In the genomic region with DNA sequence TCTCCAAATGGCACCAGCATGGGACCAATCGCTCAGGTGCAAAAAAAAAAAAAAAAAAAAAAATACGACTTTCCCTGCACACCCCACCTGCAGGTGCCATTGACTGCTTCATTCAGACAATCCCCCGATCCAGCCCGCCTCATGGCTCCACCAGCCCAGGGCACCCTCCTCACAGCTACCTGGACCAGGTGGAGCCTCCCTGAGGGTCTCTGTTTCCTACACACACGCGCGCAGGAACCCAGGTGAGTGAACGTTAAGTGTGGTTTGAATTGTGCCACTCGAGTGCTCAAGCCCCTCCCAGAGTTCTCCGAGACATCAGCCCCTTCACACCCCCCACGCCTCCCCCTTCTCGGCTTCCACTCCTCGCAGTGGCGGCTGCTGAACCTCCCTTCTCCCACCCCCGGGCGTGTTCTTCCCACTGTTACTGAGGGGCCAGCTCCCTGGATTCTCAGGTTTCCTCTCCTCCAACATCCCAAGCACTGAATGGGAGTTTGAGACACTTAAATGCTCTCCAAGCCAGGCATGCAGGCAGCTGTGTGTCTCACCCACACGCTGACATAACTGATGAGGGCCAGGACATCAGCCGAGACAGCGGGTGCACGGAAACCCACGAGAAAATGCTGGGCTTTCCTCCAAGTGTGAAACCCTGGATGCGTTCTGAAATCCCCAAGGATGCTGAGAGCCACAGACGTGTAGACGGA, we compare ENCODE assay signal across 22 cellular contexts.
DNase-seq lines count a peak whose midpoint lies in the region; ATAC-seq and TF ChIP-seq lines count a peak whose summit lies in the region.
"Had no signal": no experiment of that assay in that cellular context is flagged by ENCODE, and none has a peak within 500 bp of the region (broad histone marks: within the 10 kb centered on the region; RNA-seq: fewer than 3 reads in every experiment).

No MANE protein-coding gene starts in this region.

- H3K4me3 Mint-ChIP-seq in brain = peak overlapping the region in 2 of 5 experiments; percentile 3 to 30
- H3K4me3 Mint-ChIP-seq: activated naive CD4-positive, alpha-beta T cell treated with anti-CD3 and anti-CD28 coated beads, Interleukin-2, amount 10 ng/mL, durations not matched to agents 7 days and 5 days; natural killer cell; T-helper 2 cell treated with Interferon-gamma antibody and Interleukin-4, amounts not matched to agents 5 μg/mL and 100 μg/mL, for 36 hours; type B pancreatic cell had no signal

- no peak overlapping the region for H3K23ac ChIP-seq in neuronal stem cell (ENCODE audit: low read depth, low read length, poor library complexity)

- H3K9ac ChIP-seq in neuronal stem cell (ENCODE audit: low read depth, low read length, poor library complexity) = no peak overlapping the region

- peak overlapping the region; percentile 51 for H2AK5ac ChIP-seq in neuronal stem cell (ENCODE audit: low read depth, low read length)

- H3K27me3 Mint-ChIP-seq in brain = peaks cover 9% of the 10 kb centered on the region

- WGBS in neuronal stem cell (ENCODE audit: extremely low coverage in 2 of 2, insufficient read length in 2 of 2, insufficient replicate concordance in 1 of 2), 2 donors = no CpG with 5 or more reads among the region's 24 CpGs
- WGBS in aorta, 2 donors = 27 to 38% methylated on average over 22 to 24 of the region's 24 CpGs

- H3K18ac ChIP-seq in neuronal stem cell (ENCODE audit: low read length) = peak overlapping the region; percentile 29

- TF ChIP-seq CTCF in brain (conservative IDR thresholded peaks at IDR 0.05) = no peak

- no peak for ATAC-seq in GM19395 (IDR thresholded peaks at IDR 0.05; ENCODE audit: unreplicated experiment)
- no peak for ATAC-seq in GM18868 (IDR thresholded peaks at IDR 0.05; ENCODE audit: unreplicated experiment)
- no peak for ATAC-seq in aorta (ENCODE audit: low FRiP score)
- ATAC-seq in GM21619 (IDR thresholded peaks at IDR 0.05; ENCODE audit: unreplicated experiment) = no peak
- ATAC-seq: natural killer cell, SK-N-SH treated with all-trans-retinoic acid at 6 μM for 48 hours had no signal

- H2BK15ac ChIP-seq in neuronal stem cell (ENCODE audit: low read length) = no peak overlapping the region

- H3K14ac ChIP-seq in neuronal stem cell (ENCODE audit: low read length) = no peak overlapping the region

- peaks cover 0 to 5% (median under 1%) of the 10 kb centered on the region in 5 experiments for H3K9me3 Mint-ChIP-seq in brain
- H3K9me3 Mint-ChIP-seq: activated naive CD4-positive, alpha-beta T cell treated with anti-CD3 and anti-CD28 coated beads, Interleukin-2, amount 10 ng/mL, durations not matched to agents 7 days and 5 days; natural killer cell; T-helper 2 cell treated with Interferon-gamma antibody and Interleukin-4, amounts not matched to agents 5 μg/mL and 100 μg/mL, for 36 hours; type B pancreatic cell had no signal

- H4K91ac ChIP-seq in neuronal stem cell (ENCODE audit: low read depth, low read length, poor library complexity) = no peak overlapping the region

- no peak overlapping the region for H4K8ac ChIP-seq in neuronal stem cell (ENCODE audit: low read depth, low read length)

- H2BK120ac ChIP-seq in neuronal stem cell (ENCODE audit: low read depth, low read length) = no peak overlapping the region

- no peak overlapping the region for H2AFZ ChIP-seq in neuronal stem cell (ENCODE audit: low read length)

- peak; percentile 44 for DNase-seq in activated effector memory CD4-positive, alpha-beta T cell treated with anti-CD3 and anti-CD28 coated beads, Interleukin-2, amount 50 U/mL, for 16 hours
- DNase-seq in activated effector memory CD4-positive, alpha-beta T cell treated with Interleukin-2 at 50 U/mL for 16 hours = no peak
- no peak for DNase-seq in neuronal stem cell (ENCODE audit: low spot score)
- no peak for DNase-seq in aorta
- DNase-seq: activated CD4-positive, alpha-beta T cell treated with anti-CD3 and anti-CD28 coated beads for 48 hours; activated naive CD4-positive, alpha-beta T cell treated with anti-CD3 and anti-CD28 coated beads, Interleukin-2, amount 10 ng/mL, durations not matched to agents 7 days and 5 days; activated T-cell treated with anti-CD3 and anti-CD28 coated beads, Interleukin-2, amount 50 U/mL, for 48 hours; BE2C; Caco-2; HCEC 1CT; natural killer cell; NCI-H1105 treated with DMSO at 0.1 percent for 48 hours; NCI-H82; stimulated activated CD8-positive, alpha-beta memory T cell treated with anti-CD3 and anti-CD28 coated beads, Interleukin-4, amount 100 ng/mL, for 48 hours had no signal

- no peaks in the 10 kb centered on the region for H3K79me1 ChIP-seq in neuronal stem cell (ENCODE audit: low read depth, low read length)

- H3K27ac Mint-ChIP-seq in brain = peak overlapping the region in 3 of 5 experiments; percentile 11 to 74 (median 26)
- H3K27ac Mint-ChIP-seq: activated naive CD4-positive, alpha-beta T cell treated with anti-CD3 and anti-CD28 coated beads, Interleukin-2, amount 10 ng/mL, durations not matched to agents 7 days and 5 days; natural killer cell; T-helper 2 cell treated with Interferon-gamma antibody and Interleukin-4, amounts not matched to agents 5 μg/mL and 100 μg/mL, for 36 hours; type B pancreatic cell had no signal

- intact Hi-C loops in aorta (cut with DNase I) = no loop called here

- H3K9me3 ChIP-seq in neuronal stem cell (replicated peaks in 1 of 2; ENCODE audit: control insufficient read depth in 2 of 2, insufficient read depth in 1 of 2, low read depth in 1 of 2, low read length in 2 of 2) (no peaks in the 10 kb centered on the region), aorta (ENCODE audit: control insufficient read depth, low read length) (no peaks in the 10 kb centered on the region)
- H3K9me3 ChIP-seq: BE2C, Caco-2 had no signal

- H3K4ac ChIP-seq in neuronal stem cell (ENCODE audit: low read length) = no peak overlapping the region

- no peak overlapping the region for H3K4me3 ChIP-seq in neuronal stem cell (ENCODE audit: low read length in 2 of 2)
- no peak overlapping the region for H3K4me3 ChIP-seq in aorta (ENCODE audit: low read length in 2 of 2)

- H3K27me3 ChIP-seq in neuronal stem cell (ENCODE audit: control insufficient read depth in 3 of 3, insufficient read depth in 3 of 3, low read depth in 1 of 3, low read length in 3 of 3) (peaks cover 0 to 7% (median 0%) of the 10 kb centered on the region in 3 experiments), aorta (ENCODE audit: control insufficient read depth in 1 of 2, insufficient read depth in 2 of 2, low read length in 1 of 2) (no peaks in the 10 kb centered on the region)
- H3K27me3 ChIP-seq: BE2C had no signal

- no peak overlapping the region for H2BK5ac ChIP-seq in neuronal stem cell (ENCODE audit: low read length)

- H3K36me3 ChIP-seq in neuronal stem cell (replicated peaks in 1 of 2; ENCODE audit: control insufficient read depth in 2 of 2, insufficient read depth in 2 of 2, low read length in 2 of 2) = no peaks in the 10 kb centered on the region
- no peaks in the 10 kb centered on the region for H3K36me3 ChIP-seq in aorta (ENCODE audit: control insufficient read depth in 1 of 2, insufficient read depth in 2 of 2, low read length in 1 of 2)
- H3K36me3 ChIP-seq: BE2C had no signal

- H3K4me2 ChIP-seq in neuronal stem cell (ENCODE audit: insufficient read depth, low read length, poor library complexity, severe bottlenecking) = no peak overlapping the region

- no peaks in the 10 kb centered on the region for H3K36me3 Mint-ChIP-seq in brain
- H3K36me3 Mint-ChIP-seq: activated naive CD4-positive, alpha-beta T cell treated with anti-CD3 and anti-CD28 coated beads, Interleukin-2, amount 10 ng/mL, durations not matched to agents 7 days and 5 days; natural killer cell; type B pancreatic cell had no signal

- peaks cover 60% of the 10 kb centered on the region for H3K4me1 Mint-ChIP-seq in brain

- H3K27ac ChIP-seq in neuronal stem cell (replicated peaks; ENCODE audit: low read length) = no peak overlapping the region
- H3K27ac ChIP-seq in aorta (ENCODE audit: low read depth in 1 of 2, low read length in 2 of 2) = no peak overlapping the region
- H3K27ac ChIP-seq: VCaP had no signal

- no peak overlapping the region for H2BK12ac ChIP-seq in neuronal stem cell (ENCODE audit: low read length)

- H3K4me1 ChIP-seq in neuronal stem cell (ENCODE audit: control insufficient read depth in 2 of 2, insufficient read depth in 1 of 2, low read depth in 1 of 2, low read length in 2 of 2) (peaks cover 0 to 6% of the 10 kb centered on the region in 2 donors), aorta (ENCODE audit: control insufficient read depth in 1 of 2, insufficient read depth in 2 of 2, low read length in 2 of 2) (no peaks in the 10 kb centered on the region)
- H3K4me1 ChIP-seq: BE2C, Caco-2 had no signal
